8 cellular contexts compared by ENCODE assay signal in the genomic region with DNA sequence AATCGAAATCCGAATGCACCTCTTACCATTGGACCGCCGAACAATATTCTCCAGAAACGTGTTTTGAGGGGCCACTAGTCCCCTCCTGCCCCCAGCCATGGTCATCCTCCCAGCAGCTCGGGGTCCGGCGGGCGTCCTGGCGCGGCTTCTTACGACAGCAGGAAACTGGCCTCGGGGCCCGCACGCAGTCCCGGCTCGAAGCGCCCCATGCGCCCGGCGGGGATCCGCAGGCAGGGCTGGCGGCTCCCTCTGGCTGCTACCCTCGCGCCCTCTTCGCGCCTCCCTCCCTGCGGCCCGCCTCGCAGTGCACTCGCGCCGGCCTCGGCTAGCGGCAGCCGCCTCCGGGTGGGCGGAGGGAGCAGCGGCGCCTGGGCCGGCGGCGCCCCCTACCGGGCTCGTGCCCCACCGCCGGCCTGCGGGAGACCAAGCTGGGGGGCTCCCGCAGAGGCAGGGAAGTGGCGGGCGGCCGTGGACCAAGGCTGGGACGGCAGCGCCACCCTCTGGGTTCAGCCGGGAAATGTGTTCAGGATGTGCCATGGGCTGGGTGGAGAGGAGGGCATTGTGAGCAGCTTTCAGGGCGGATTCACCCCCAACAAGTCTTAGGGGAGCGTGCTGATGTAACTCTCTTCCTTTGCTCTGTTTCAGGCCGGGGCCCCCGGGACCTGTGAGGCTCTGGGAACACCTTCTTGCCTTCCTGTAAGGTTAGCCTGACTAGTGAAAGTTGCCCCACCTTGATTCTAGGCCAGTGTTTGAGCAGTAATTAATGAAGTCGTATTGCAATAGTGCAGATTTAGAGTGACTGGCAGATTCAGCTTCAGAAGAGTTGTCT.
DNase-seq lines count a peak whose midpoint lies in the region; ATAC-seq and TF ChIP-seq lines count a peak whose summit lies in the region.

A gene with protein sequence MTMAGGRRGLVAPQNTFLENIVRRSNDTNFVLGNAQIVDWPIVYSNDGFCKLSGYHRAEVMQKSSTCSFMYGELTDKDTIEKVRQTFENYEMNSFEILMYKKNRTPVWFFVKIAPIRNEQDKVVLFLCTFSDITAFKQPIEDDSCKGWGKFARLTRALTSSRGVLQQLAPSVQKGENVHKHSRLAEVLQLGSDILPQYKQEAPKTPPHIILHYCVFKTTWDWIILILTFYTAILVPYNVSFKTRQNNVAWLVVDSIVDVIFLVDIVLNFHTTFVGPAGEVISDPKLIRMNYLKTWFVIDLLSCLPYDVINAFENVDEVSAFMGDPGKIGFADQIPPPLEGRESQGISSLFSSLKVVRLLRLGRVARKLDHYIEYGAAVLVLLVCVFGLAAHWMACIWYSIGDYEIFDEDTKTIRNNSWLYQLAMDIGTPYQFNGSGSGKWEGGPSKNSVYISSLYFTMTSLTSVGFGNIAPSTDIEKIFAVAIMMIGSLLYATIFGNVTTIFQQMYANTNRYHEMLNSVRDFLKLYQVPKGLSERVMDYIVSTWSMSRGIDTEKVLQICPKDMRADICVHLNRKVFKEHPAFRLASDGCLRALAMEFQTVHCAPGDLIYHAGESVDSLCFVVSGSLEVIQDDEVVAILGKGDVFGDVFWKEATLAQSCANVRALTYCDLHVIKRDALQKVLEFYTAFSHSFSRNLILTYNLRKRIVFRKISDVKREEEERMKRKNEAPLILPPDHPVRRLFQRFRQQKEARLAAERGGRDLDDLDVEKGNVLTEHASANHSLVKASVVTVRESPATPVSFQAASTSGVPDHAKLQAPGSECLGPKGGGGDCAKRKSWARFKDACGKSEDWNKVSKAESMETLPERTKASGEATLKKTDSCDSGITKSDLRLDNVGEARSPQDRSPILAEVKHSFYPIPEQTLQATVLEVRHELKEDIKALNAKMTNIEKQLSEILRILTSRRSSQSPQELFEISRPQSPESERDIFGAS (minus strand): TSS at position 308 of the 829 bp plus-strand sequence. CDS start 203 bp downstream, at position 105.

- peak within 1 kb of the TSS; percentile 66 for H3K4me3 ChIP-seq in AG04449 (ENCODE audit: low read depth, low read length)

- ATAC-seq in GM18861 (IDR thresholded peaks at IDR 0.05; ENCODE audit: unreplicated experiment), result peak; percentile 91
- peak; percentile 90 for ATAC-seq in HG03097 (IDR thresholded peaks at IDR 0.05; ENCODE audit: low FRiP score, unreplicated experiment)

- DNase-seq in AG04449 (ENCODE audit: low read depth, low spot score), result no peak
- DNase-seq in NCI-H2171 (lab: John Stamatoyannopoulos, UW), result peak; percentile 87
- DNase-seq in activated CD4-positive, CD25-positive, alpha-beta regulatory T cell treated with anti-CD3 and anti-CD28 coated beads, Interleukin-2, amount 50 U/mL, for 72 hours, result peak; percentile 60
- peak; percentile 89 for DNase-seq in cerebellar cortex (ENCODE audit: low spot score)
- DNase-seq in kidney tubule cell (ENCODE audit: low spot score), result peak; percentile 89
- DNase-seq in stimulated activated CD4-positive, alpha-beta T cell treated with anti-CD3 and anti-CD28 coated beads, Interleukin-1b, Interleukin-23, amount 100 ng/mL, for 24 hours (ENCODE audit: low read depth in 4 of 4, low spot score in 1 of 4), result peak; percentile 40 to 75 (median 61)

- TF ChIP-seq CTCF in AG04449 (IDR thresholded peaks at IDR 0.05; ENCODE audit: insufficient read depth, low read length, missing control alignments), result peak; percentile 83

- POLR2A ChIA-PET in AG04449 (lab: Yijun Ruan, JAX), result interaction anchor here (0.6 to 1.6 kb wide), 5 partner anchors 11 to 759 kb away, joined by 3 to 11 read pairs (median 4); no protein-coding TSS in a partner anchor

- CTCF ChIA-PET in AG04449 (lab: Yijun Ruan, JAX), result interaction anchor here (0.5 to 13.0 kb wide), 89 partner anchors 9 to 995 kb away, joined by 3 to 403 read pairs (median 4); no protein-coding TSS in a partner anchor
